In the genomic region with DNA sequence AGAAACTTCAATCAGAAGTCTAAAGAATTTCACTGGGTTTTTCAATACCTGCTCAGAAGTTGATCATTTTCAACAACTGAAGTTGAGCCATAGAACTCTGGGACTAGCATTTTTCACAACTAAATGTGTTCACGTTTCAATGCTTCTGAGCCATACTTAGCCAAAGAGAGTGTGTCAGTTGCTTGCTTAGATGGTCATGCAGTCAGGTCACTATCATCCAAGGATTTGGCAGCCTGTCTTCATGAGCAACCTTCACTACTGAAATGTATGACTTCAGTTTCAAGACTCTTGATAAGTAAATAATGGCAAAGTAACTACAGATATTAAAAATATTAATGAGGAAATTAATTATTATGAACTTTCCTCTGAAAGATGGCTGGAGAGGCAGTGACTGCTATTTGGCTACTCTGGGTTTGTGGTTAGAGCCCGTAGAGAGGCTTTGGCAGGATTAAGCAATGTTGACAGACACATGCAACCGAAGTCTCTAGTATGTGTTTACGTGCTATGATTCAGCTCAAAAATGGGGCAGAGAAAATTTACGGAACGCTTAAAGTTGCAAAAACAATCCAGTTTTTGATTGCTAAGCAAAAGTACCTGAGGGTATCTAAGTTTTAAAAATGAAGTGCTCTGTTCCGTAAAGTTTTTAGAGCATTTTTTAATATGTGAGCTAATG, we compare ENCODE assay signal across 17 cellular contexts.
DNase-seq lines count a peak whose midpoint lies in the region; ATAC-seq and TF ChIP-seq lines count a peak whose summit lies in the region.
"Had no signal": no experiment of that assay in that cellular context is flagged by ENCODE, and none has a peak within 500 bp of the region (broad histone marks: within the 10 kb centered on the region; RNA-seq: fewer than 3 reads in every experiment).

No MANE protein-coding gene starts in this region.

- no peak overlapping the region for H3K4me2 ChIP-seq in mammary epithelial cell (ENCODE audit: insufficient read depth, low read depth, low read length)

- peak overlapping the region; percentile 8 for H3K4me3 Mint-ChIP-seq in MCF 10A (ENCODE audit: unreplicated experiment)
- H3K4me3 Mint-ChIP-seq: activated naive CD4-positive, alpha-beta T cell treated with anti-CD3 and anti-CD28 coated beads, Interleukin-2, amount 10 ng/mL, durations not matched to agents 7 days and 5 days; nephron progenitor cell had no signal

- H3K4me1 ChIP-seq in mammary epithelial cell (ENCODE audit: insufficient read depth, low read length) (no peaks in the 10 kb centered on the region), ascending aorta (no peaks in the 10 kb centered on the region)

- peak; percentile 99 for ATAC-seq in left lobe of liver
- no peak for ATAC-seq in HG02642 (IDR thresholded peaks at IDR 0.05; ENCODE audit: poor library complexity, unreplicated experiment)
- ATAC-seq in HG02623 (IDR thresholded peaks at IDR 0.05; ENCODE audit: unreplicated experiment): no peak
- ATAC-seq: right cardiac atrium had no signal

- peaks cover 14% of the 10 kb centered on the region for H3K4me1 Mint-ChIP-seq in MCF 10A (ENCODE audit: insufficient read depth, unreplicated experiment)
- H3K4me1 Mint-ChIP-seq: activated naive CD4-positive, alpha-beta T cell treated with anti-CD3 and anti-CD28 coated beads, Interleukin-2, amount 10 ng/mL, durations not matched to agents 7 days and 5 days had no signal

- H3K27me3 ChIP-seq in mammary epithelial cell (ENCODE audit: insufficient read depth, low read length) (peaks cover 3% of the 10 kb centered on the region), ascending aorta (no peaks in the 10 kb centered on the region)

- no peaks in the 10 kb centered on the region for H4K20me1 ChIP-seq in mammary epithelial cell (ENCODE audit: insufficient read depth, low read length)

- H3K79me2 ChIP-seq in mammary epithelial cell (ENCODE audit: insufficient read depth, low read length): no peaks in the 10 kb centered on the region

- H3K36me3 ChIP-seq in mammary epithelial cell (ENCODE audit: insufficient read depth, low read length) (no peaks in the 10 kb centered on the region), SK-N-MC (ENCODE audit: insufficient read depth, low read length) (no peaks in the 10 kb centered on the region), ascending aorta (no peaks in the 10 kb centered on the region)

- H3K4me3 ChIP-seq in mammary epithelial cell (replicated peaks in 1 of 3; ENCODE audit: insufficient read depth in 1 of 3, low read depth in 2 of 3, low read length in 3 of 3) (no peak overlapping the region), SK-N-MC (no peak overlapping the region), ascending aorta (no peak overlapping the region)

- peak overlapping the region; percentile 91 for H3K27ac Mint-ChIP-seq in MCF 10A (ENCODE audit: low read depth, unreplicated experiment)
- H3K27ac Mint-ChIP-seq: activated naive CD4-positive, alpha-beta T cell treated with anti-CD3 and anti-CD28 coated beads, Interleukin-2, amount 10 ng/mL, durations not matched to agents 7 days and 5 days; nephron progenitor cell had no signal

- H3K27ac ChIP-seq in mammary epithelial cell (ENCODE audit: insufficient read depth, low read depth, low read length) (no peak overlapping the region), SK-N-MC (peak overlapping the region; percentile 45; the same call in 1 of the 2 replicates), ascending aorta (no peak overlapping the region)
- H3K27ac ChIP-seq: 22Rv1, VCaP had no signal

- CTCF ChIA-PET in MCF 10A (lab: Yijun Ruan, JAX) (interaction anchor here (1.7 kb wide), 1 partner anchor 28 kb away, joined by 8 read pairs; no protein-coding TSS in a partner anchor), mammary epithelial cell (lab: Charles Lee; ENCODE audit: low non-redundant PET) (no interaction called here)

- POLR2A ChIA-PET in MCF 10A (lab: Yijun Ruan, JAX): interaction anchor here (0.6 to 1.0 kb wide), 2 partner anchors 12 to 53 kb away, joined by 4 to 6 read pairs; no protein-coding TSS in a partner anchor

- intact Hi-C loops in MCF 10A (cut with micrococcal nuclease): no loop called here
- intact Hi-C loops in mammary epithelial cell (cut with micrococcal nuclease): no loop called here
- intact Hi-C loops in ascending aorta (cut with DNase I): no loop called here

- H3K9ac ChIP-seq in mammary epithelial cell (ENCODE audit: insufficient read depth, low read length) (no peak overlapping the region), SK-N-MC (ENCODE audit: insufficient read length) (no peak overlapping the region)

- H2AFZ ChIP-seq in mammary epithelial cell (ENCODE audit: low read depth, low read length): no peak overlapping the region

- dilution Hi-C loops in mammary epithelial cell (cut with HindIII; ENCODE audit: low sequenced_read_pairs): no loop called here

- H3K36me3 Mint-ChIP-seq in MCF 10A (ENCODE audit: insufficient read depth, unreplicated experiment): no peaks in the 10 kb centered on the region
- H3K36me3 Mint-ChIP-seq: activated naive CD4-positive, alpha-beta T cell treated with anti-CD3 and anti-CD28 coated beads, Interleukin-2, amount 10 ng/mL, durations not matched to agents 7 days and 5 days had no signal

- 26% methylated on average over 7 of the region's 7 CpGs for WGBS in mammary epithelial cell (ENCODE audit: low coverage, missing lambda C conversion rate)

- no peaks in the 10 kb centered on the region for H3K9me3 ChIP-seq in mammary epithelial cell (replicated peaks; ENCODE audit: insufficient read depth, low read length)
- H3K9me3 ChIP-seq in SK-N-MC (ENCODE audit: low read depth, low read length): no peaks in the 10 kb centered on the region
- no peaks in the 10 kb centered on the region for H3K9me3 ChIP-seq in ascending aorta

- no peaks in the 10 kb centered on the region for H3K27me3 Mint-ChIP-seq in MCF 10A (ENCODE audit: insufficient read depth, unreplicated experiment)
- H3K27me3 Mint-ChIP-seq: activated naive CD4-positive, alpha-beta T cell treated with anti-CD3 and anti-CD28 coated beads, Interleukin-2, amount 10 ng/mL, durations not matched to agents 7 days and 5 days had no signal

- DNase-seq in MCF 10A (ENCODE audit: unreplicated experiment): peak; percentile 82
- DNase-seq in mammary epithelial cell: no peak
- no peak for DNase-seq in SK-N-MC (ENCODE audit: low read depth, low spot score)
- DNase-seq in left lobe of liver (ENCODE audit: low spot score): no peak
- DNase-seq in activated CD4-positive, alpha-beta T cell treated with anti-CD3 and anti-CD28 coated beads for 48 hours: no peak
- DNase-seq in ascending aorta (ENCODE audit: low spot score in 2 of 2): no peak
- DNase-seq: activated naive CD4-positive, alpha-beta T cell treated with anti-CD3 and anti-CD28 coated beads, Interleukin-2, amount 10 ng/mL, durations not matched to agents 7 days and 5 days; hippocampal formation; NCI-H2081 treated with DMSO at 0.1 percent for 48 hours; NCI-H82; nephron progenitor cell; right cardiac atrium; stimulated activated CD4-positive, alpha-beta T cell treated with anti-CD3 and anti-CD28 coated beads, Interleukin-4, amount 100 ng/mL, for 1 hour had no signal

- TF ChIP-seq CTCF in MCF 10A (IDR thresholded peaks at IDR 0.05; ENCODE audit: unreplicated experiment) (no peak), mammary epithelial cell (conservative IDR thresholded peaks at IDR 0.05 in 1 of 2, IDR thresholded peaks at IDR 0.05 in 1 of 2; ENCODE audit: extremely low read depth in 1 of 2, insufficient read depth in 1 of 2, low read depth in 1 of 2, low read length in 2 of 2) (no peak), ascending aorta (IDR thresholded peaks at IDR 0.05) (no peak)

- in situ Hi-C loops in mammary epithelial cell (cut with MboI; ENCODE audit: low sequenced_read_pairs in 2 of 2): no loop called here

- H3K9me3 Mint-ChIP-seq in MCF 10A (ENCODE audit: unreplicated experiment): no peaks in the 10 kb centered on the region
- H3K9me3 Mint-ChIP-seq: activated naive CD4-positive, alpha-beta T cell treated with anti-CD3 and anti-CD28 coated beads, Interleukin-2, amount 10 ng/mL, durations not matched to agents 7 days and 5 days; nephron progenitor cell had no signal

- BruUV-seq in MCF 10A (replicated peaks; lab: Mats Ljungman, UMichigan) (no TSS peak), mammary epithelial cell (replicated peaks; lab: Mats Ljungman, UMichigan) (no TSS peak)
